In the genomic region with DNA sequence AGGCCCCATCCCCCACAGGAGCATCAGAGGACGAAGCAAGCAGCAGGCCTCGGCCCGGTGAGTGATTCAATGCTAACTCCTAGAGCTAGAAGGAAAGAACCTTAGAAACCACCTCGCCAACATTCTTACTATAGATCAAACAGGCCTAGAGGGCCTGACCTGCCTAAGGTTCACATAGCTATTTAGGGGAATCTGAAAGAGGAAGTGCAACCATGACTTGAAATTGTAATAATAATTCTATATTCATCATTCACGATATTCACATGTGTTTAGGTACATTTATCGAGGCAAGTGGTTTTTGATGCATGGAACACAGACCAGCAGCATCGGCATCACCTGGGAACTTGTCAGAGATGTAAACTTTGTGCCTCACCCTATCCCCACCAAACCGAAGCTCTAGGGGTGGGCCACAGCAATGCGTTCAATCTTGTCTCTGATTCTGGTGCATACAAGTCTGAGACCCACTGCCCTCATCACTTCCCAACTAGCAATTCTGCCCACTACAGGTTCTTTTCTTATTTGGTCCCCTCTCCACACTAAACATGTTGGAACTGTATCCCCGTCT, we compare ENCODE assay signal across 9 cellular contexts.
DNase-seq lines count a peak whose midpoint lies in the region; ATAC-seq and TF ChIP-seq lines count a peak whose summit lies in the region.
"Had no signal": no experiment of that assay in that cellular context is flagged by ENCODE, and none has a peak within 500 bp of the region (broad histone marks: within the 10 kb centered on the region; RNA-seq: fewer than 3 reads in every experiment).

No MANE protein-coding gene starts in this region.

- H3K79me1 ChIP-seq in H9 (ENCODE audit: insufficient read depth, low read depth, low read length, poor library complexity, severe bottlenecking): no peaks in the 10 kb centered on the region

- H2AK5ac ChIP-seq in H9 (ENCODE audit: insufficient read length, low read length): no peak overlapping the region

- H3K9me3 ChIP-seq in H9 (ENCODE audit: control insufficient read depth, low read depth, low read length) (no peaks in the 10 kb centered on the region), prostate gland (no peaks in the 10 kb centered on the region)
- H3K9me3 ChIP-seq: thoracic aorta had no signal

- H2AFZ ChIP-seq in H9 (ENCODE audit: low read length): no peak overlapping the region

- TF ChIP-seq POLR2A in prostate gland (IDR thresholded peaks at IDR 0.05): no peak

- H3K27me3 ChIP-seq in H9 (ENCODE audit: insufficient read depth, low read length) (no peaks in the 10 kb centered on the region), prostate gland (replicated peaks; ENCODE audit: insufficient read depth) (no peaks in the 10 kb centered on the region)

- no peak overlapping the region for H3K27ac ChIP-seq in H9 (ENCODE audit: insufficient read length, low read depth, low read length)
- no peak overlapping the region for H3K27ac ChIP-seq in prostate gland
- H3K27ac ChIP-seq: thoracic aorta had no signal

- H4K8ac ChIP-seq in H9 (replicated peaks; ENCODE audit: insufficient read length, low read depth, low read length): no peak overlapping the region

- H4K5ac ChIP-seq in H9 (ENCODE audit: insufficient read length, low read depth, low read length): no peak overlapping the region

- no peak overlapping the region for H3K4ac ChIP-seq in H9 (ENCODE audit: low read depth, low read length)

- no peaks in the 10 kb centered on the region for H3K79me2 ChIP-seq in H9 (ENCODE audit: insufficient read depth, low read length)

- H3K9ac ChIP-seq in H9 (ENCODE audit: extremely low read depth, insufficient read length, low read length): no peak overlapping the region

- H3K4me2 ChIP-seq in H9 (ENCODE audit: insufficient read depth, insufficient read length, low read length): no peak overlapping the region

- H3K27ac Mint-ChIP-seq in H9: no peak overlapping the region

- no peak overlapping the region for H3K23ac ChIP-seq in H9 (ENCODE audit: insufficient read length, low read depth, low read length)

- WGBS in H9 (ENCODE audit: extremely low coverage, insufficient read length, low lambda C conversion rate): no CpG with 5 or more reads among the region's 10 CpGs
- 90% methylated on average over 10 of the region's 10 CpGs for WGBS in prostate gland

- no peak overlapping the region for H3K4me3 ChIP-seq in prostate gland
- H3K4me3 ChIP-seq: thoracic aorta had no signal

- H4K91ac ChIP-seq in H9 (ENCODE audit: insufficient read length, low read depth, low read length): no peak overlapping the region

- H3K9me3 Mint-ChIP-seq in H9: no peaks in the 10 kb centered on the region

- H3K23me2 ChIP-seq in H9 (ENCODE audit: insufficient read length, low read depth, low read length, poor library complexity, severe bottlenecking): no peaks in the 10 kb centered on the region

- H3K36me3 ChIP-seq in prostate gland: no peaks in the 10 kb centered on the region
- H3K36me3 ChIP-seq: thoracic aorta had no signal

- no peak overlapping the region for H2BK5ac ChIP-seq in H9 (ENCODE audit: insufficient read length, low read length)

- H4K20me1 ChIP-seq in H9 (ENCODE audit: control insufficient read depth, insufficient read depth, insufficient read length): no peaks in the 10 kb centered on the region

- no peak for TF ChIP-seq CTCF in H9 (conservative IDR thresholded peaks at IDR 0.05)
- TF ChIP-seq CTCF in prostate gland (IDR thresholded peaks at IDR 0.05): no peak

- H2BK15ac ChIP-seq in H9 (ENCODE audit: low read depth, low read length): no peak overlapping the region

- H3K27me3 Mint-ChIP-seq in H9 (ENCODE audit: low read depth): no peaks in the 10 kb centered on the region

- no peak overlapping the region for H3K18ac ChIP-seq in H9 (ENCODE audit: insufficient read length, low read depth, low read length)

- H3K36me3 Mint-ChIP-seq in H9 (ENCODE audit: insufficient read depth in 1 of 3, low read depth in 3 of 3): peaks cover 8 to 13% (median 11%) of the 10 kb centered on the region in 3 experiments; a peak in 6 of 7 replicates

- no peak overlapping the region for H2BK20ac ChIP-seq in H9 (ENCODE audit: low read depth, low read length, poor library complexity, severe bottlenecking)

- peaks cover 6 to 11% of the 10 kb centered on the region in 2 experiments; a peak in 3 of 4 replicates for H3K4me1 Mint-ChIP-seq in H9

- H3K4me1 ChIP-seq in H9 (ENCODE audit: insufficient read depth, low read length) (no peaks in the 10 kb centered on the region), prostate gland (replicated peaks) (no peaks in the 10 kb centered on the region)

- no peak overlapping the region for H2BK12ac ChIP-seq in H9 (ENCODE audit: insufficient read length, low read depth, low read length)

- no peak overlapping the region for H3T11ph ChIP-seq in H9 (ENCODE audit: low read length)

- DNase-seq in germinal center (ENCODE audit: low spot score) (peak; percentile 72), NCI-H2171 treated with DMSO at 0.1 percent for 48 hours (lab: John Stamatoyannopoulos, UW) (no peak), H9 (no peak), prostate gland (ENCODE audit: low spot score) (no peak), kidney tubule cell (ENCODE audit: low spot score) (no peak)

- intact Hi-C loops in prostate gland (cut with DNase I): no loop called here

- peak; percentile 72 for ATAC-seq in GM18517 (IDR thresholded peaks at IDR 0.05; ENCODE audit: unreplicated experiment)
- ATAC-seq in GM21515 (IDR thresholded peaks at IDR 0.05; ENCODE audit: unreplicated experiment): peak; percentile 61
- ATAC-seq in HG03354 (IDR thresholded peaks at IDR 0.05; ENCODE audit: poor library complexity, severe bottlenecking, unreplicated experiment): peak; percentile 74

- H3K14ac ChIP-seq in H9 (ENCODE audit: insufficient read depth, low read length): no peak overlapping the region

- H3K56ac ChIP-seq in H9 (ENCODE audit: insufficient read length, low read depth, low read length): no peak overlapping the region

- H3K4me3 Mint-ChIP-seq in H9: no peak overlapping the region; a peak in 1 of 5 replicates

- H2BK120ac ChIP-seq in H9 (ENCODE audit: low read depth, low read length, poor library complexity, severe bottlenecking): no peak overlapping the region
